9 cellular contexts compared by ENCODE assay signal in the genomic region with DNA sequence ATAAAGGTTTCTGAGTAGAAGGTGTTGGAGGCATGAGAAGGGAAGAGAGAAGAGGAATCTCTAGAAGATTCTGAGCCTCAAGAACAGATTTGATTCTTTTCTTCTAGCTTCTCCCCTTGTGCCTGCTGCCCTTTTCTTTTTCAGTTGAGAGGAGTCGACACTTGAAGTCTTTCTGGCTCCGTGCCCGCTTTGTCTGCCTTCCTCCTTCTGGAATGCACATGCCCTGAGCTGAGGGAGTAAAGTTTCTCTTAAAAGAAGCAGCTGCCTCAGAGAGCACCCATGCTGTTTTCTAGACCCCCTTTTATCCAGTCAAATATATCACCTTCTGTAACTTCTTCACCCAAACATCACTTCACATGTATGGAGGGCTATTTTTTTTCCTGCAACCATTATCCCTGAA. TPM values are rescaled to one million over a fixed set of nuclear protein-coding genes. Genes with fewer than 3 reads are reported as not detected.
DNase-seq lines count a peak whose midpoint lies in the region; ATAC-seq and TF ChIP-seq lines count a peak whose summit lies in the region.
"Had no signal": no experiment of that assay in that cellular context is flagged by ENCODE, and none has a peak within 500 bp of the region (broad histone marks: within the 10 kb centered on the region; RNA-seq: fewer than 3 reads in every experiment).

No MANE protein-coding gene starts in this region.

- H3K4me3 ChIP-seq in epithelial cell of esophagus (ENCODE audit: low read length) (no peak overlapping the region), endodermal cell (ENCODE audit: low read length) (no peak overlapping the region)
- H3K4me3 ChIP-seq: esophagus squamous epithelium had no signal

- peaks cover 22% of the 10 kb centered on the region for H3K27me3 ChIP-seq in endodermal cell (ENCODE audit: control insufficient read depth, insufficient read depth, low read length, poor library complexity, severe bottlenecking)

- H3K9ac ChIP-seq in endodermal cell (ENCODE audit: extremely low read depth, low read length, poor library complexity, severe bottlenecking), result no peak overlapping the region

- peak; percentile 91 for DNase-seq in DMS79 treated with DMSO at 0.1 percent for 48 hours (lab: John Stamatoyannopoulos, UW)
- DNase-seq in NCI-H446 treated with DMSO at 0.1 percent for 48 hours (lab: John Stamatoyannopoulos, UW), result peak; percentile 16
- DNase-seq in epithelial cell of esophagus (ENCODE audit: low read depth), result peak; percentile 64
- no peak for DNase-seq in osteocyte (ENCODE audit: extremely low spot score, unreplicated experiment)
- DNase-seq in effector memory CD8-positive, alpha-beta T cell, result no peak
- DNase-seq in left lobe of liver (ENCODE audit: low spot score), result no peak
- no peak for DNase-seq in endodermal cell
- DNase-seq: esophagus squamous epithelium had no signal

- H3K27me3 Mint-ChIP-seq in osteocyte (ENCODE audit: unreplicated experiment) (no peaks in the 10 kb centered on the region), endodermal cell (ENCODE audit: insufficient read depth) (peaks cover 25% of the 10 kb centered on the region)
- H3K27me3 Mint-ChIP-seq in effector memory CD8-positive, alpha-beta T cell, result peaks cover 42 to 43% of the 10 kb centered on the region in 2 donors

- H3K4me1 Mint-ChIP-seq in osteocyte (ENCODE audit: unreplicated experiment) (peaks cover 13% of the 10 kb centered on the region), endodermal cell (no peaks in the 10 kb centered on the region)
- H3K4me1 Mint-ChIP-seq in effector memory CD8-positive, alpha-beta T cell (ENCODE audit: low read depth in 2 of 2), result no peaks in the 10 kb centered on the region

- TF ChIP-seq CTCF in epithelial cell of esophagus (IDR thresholded peaks at IDR 0.05; ENCODE audit: insufficient read depth, low read depth, low read length, missing control alignments), result no peak
- no peak for TF ChIP-seq CTCF in osteocyte (IDR thresholded peaks at IDR 0.05)
- no peak for TF ChIP-seq CTCF in endodermal cell (conservative IDR thresholded peaks at IDR 0.05)

- H3K36me3 Mint-ChIP-seq in osteocyte (ENCODE audit: unreplicated experiment) (no peaks in the 10 kb centered on the region), endodermal cell (ENCODE audit: low read depth) (no peaks in the 10 kb centered on the region)
- H3K36me3 Mint-ChIP-seq in effector memory CD8-positive, alpha-beta T cell (ENCODE audit: insufficient read depth), result no peaks in the 10 kb centered on the region

- H3K9me3 Mint-ChIP-seq in osteocyte (ENCODE audit: unreplicated experiment) (no peaks in the 10 kb centered on the region), endodermal cell (no peaks in the 10 kb centered on the region)
- H3K9me3 Mint-ChIP-seq in effector memory CD8-positive, alpha-beta T cell, result no peaks in the 10 kb centered on the region

- 71% methylated on average over 3 of the region's 3 CpGs; no CpG with 5 or more reads in 1 of the 2 experiments for WGBS in endodermal cell (ENCODE audit: insufficient coverage in 1 of 2, insufficient read length in 1 of 2), 2 experiments

- no peak overlapping the region for H3K4me3 Mint-ChIP-seq in osteocyte (ENCODE audit: unreplicated experiment)
- no peak overlapping the region for H3K4me3 Mint-ChIP-seq in effector memory CD8-positive, alpha-beta T cell
- H3K4me3 Mint-ChIP-seq in endodermal cell, result no peak overlapping the region

- H3K9me3 ChIP-seq in endodermal cell (ENCODE audit: control insufficient read depth, low read length), result no peaks in the 10 kb centered on the region
- H3K9me3 ChIP-seq: esophagus squamous epithelium had no signal

- peak overlapping the region; percentile 28 for H3K27ac Mint-ChIP-seq in osteocyte (ENCODE audit: unreplicated experiment)
- no peak overlapping the region for H3K27ac Mint-ChIP-seq in effector memory CD8-positive, alpha-beta T cell
- H3K27ac Mint-ChIP-seq in endodermal cell, result no peak overlapping the region

- ATAC-seq in effector memory CD8-positive, alpha-beta T cell (replicated peaks), result no peak
- ATAC-seq in left lobe of liver (no peak), HG02588 (IDR thresholded peaks at IDR 0.05; ENCODE audit: unreplicated experiment) (no peak)

- no peaks in the 10 kb centered on the region for H3K4me1 ChIP-seq in endodermal cell (ENCODE audit: control insufficient read depth, insufficient read depth, low read length)

- H3K36me3 ChIP-seq in endodermal cell (ENCODE audit: control insufficient read depth, insufficient read depth, low read length), result no peaks in the 10 kb centered on the region
- H3K36me3 ChIP-seq: esophagus squamous epithelium had no signal

- H3K27ac ChIP-seq in endodermal cell (ENCODE audit: low read depth, low read length), result no peak overlapping the region

RNA-seq across cellular contexts. Expression of a gene that starts 13.7 kb away (rescaled TPM):
- total RNA-seq in osteocyte (not detected in 2 replicates), left lobe of liver (0.35 TPM), endodermal cell (not detected)
- polyA plus RNA-seq in endodermal cell (2013, experiment 1 of 2), result not detected
- not detected for polyA plus RNA-seq in endodermal cell (2013, experiment 2 of 2)
- total RNA-seq: esophagus squamous epithelium had no signal

RNA-seq across cellular contexts. Expression of a gene that starts 17.8 kb away (rescaled TPM):
- 2.8 and 3.0 TPM in 2 replicates for total RNA-seq in osteocyte
- 1.2 TPM for total RNA-seq in left lobe of liver
- total RNA-seq in endodermal cell, result 1 to 10 TPM; 2.8 to 5.4 TPM
- polyA plus RNA-seq in endodermal cell (2013, experiment 1 of 2), result 2.3 TPM
- polyA plus RNA-seq in endodermal cell (2013, experiment 2 of 2), result 2.1 TPM

RNA-seq across cellular contexts. Expression of a gene that starts 32.1 kb away (rescaled TPM):
- total RNA-seq in osteocyte (11.3 and 11.7 TPM in 2 replicates), left lobe of liver (4.3 TPM), endodermal cell (10 to 100 TPM; 11.2 to 14.4 TPM)
- 15.2 TPM for polyA plus RNA-seq in endodermal cell (2013, experiment 1 of 2)
- 14.8 TPM for polyA plus RNA-seq in endodermal cell (2013, experiment 2 of 2)

RNA-seq across cellular contexts. Expression of a gene that starts 32.3 kb away (rescaled TPM):
- total RNA-seq in osteocyte (21.2 and 21.4 TPM in 2 replicates), left lobe of liver (3.9 TPM), endodermal cell (10 to 100 TPM; 38.1 to 43.5 TPM)
- polyA plus RNA-seq in endodermal cell (2013, experiment 1 of 2), result 24.4 TPM
- polyA plus RNA-seq in endodermal cell (2013, experiment 2 of 2), result 22.0 TPM

RNA-seq across cellular contexts. Expression of a gene that starts 41.2 kb away (rescaled TPM):
- 0.84 and 1.2 TPM in 2 replicates for total RNA-seq in osteocyte
- total RNA-seq in left lobe of liver, result 0.28 TPM
- total RNA-seq in endodermal cell, result under 1 TPM; 0.24 to 0.82 TPM
- polyA plus RNA-seq in endodermal cell (2013, experiment 1 of 2), result 0.53 TPM
- polyA plus RNA-seq in endodermal cell (2013, experiment 2 of 2), result 0.83 TPM

Comparison
In these comparisons a context has a peak if more than half of its experiments do, and no peak if none do; other contexts are left out.
1. DNase-seq: peak in DMS79 treated with DMSO at 0.1 percent for 48 hours (single experiment), NCI-H446 treated with DMSO at 0.1 percent for 48 hours (single experiment) and epithelial cell of esophagus (single experiment); none in osteocyte (single experiment), effector memory CD8-positive, alpha-beta T cell (0 of 3), left lobe of liver (single experiment) and endodermal cell (single experiment).